ENCODE assay signal across 27 cellular contexts in the genomic region with DNA sequence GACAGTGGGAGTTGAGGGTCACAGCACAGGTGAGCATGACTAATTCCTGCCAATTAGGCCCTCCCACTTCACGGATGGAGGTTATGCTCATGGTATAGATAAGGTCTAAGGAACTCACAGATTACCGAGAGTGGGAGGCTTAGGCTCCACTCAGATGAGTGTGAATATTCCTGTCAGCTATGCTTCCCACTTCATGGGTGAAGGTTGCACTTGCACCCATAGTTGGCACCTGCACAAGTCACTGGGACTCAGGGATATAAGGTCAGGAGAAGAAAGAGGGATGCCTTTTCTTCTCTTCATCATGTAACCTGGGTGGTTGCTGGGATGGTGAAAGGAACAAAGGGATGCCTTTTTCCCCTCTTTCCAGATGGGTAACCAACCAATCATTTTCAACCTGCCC.
"Had no signal": no experiment of that assay in that cellular context is flagged by ENCODE, and none has a peak within 500 bp of the region (broad histone marks: within the 10 kb centered on the region; RNA-seq: fewer than 3 reads in every experiment).

No MANE protein-coding gene starts in this region.

- FAIRE-seq: urothelium cell line had no signal

- H3K27ac ChIP-seq: stomach, suprapubic skin, testis, thoracic aorta, thyroid gland, tibial artery, tibial nerve, transverse colon, upper lobe of left lung, upper lobe of right lung, uterus, vagina had no signal

- H3K4me1 ChIP-seq: suprapubic skin, testis, thyroid gland, upper lobe of left lung, upper lobe of right lung, uterus, vagina had no signal

- H3K27me3 ChIP-seq: stomach, suprapubic skin, testis, thyroid gland, tibial artery, tibial nerve, transverse colon, upper lobe of left lung, upper lobe of right lung, uterus, vagina had no signal

- DNase-seq: stimulated activated CD4-positive, alpha-beta T cell treated with anti-CD3 and anti-CD28 coated beads, Interleukin-2, amount 100 ng/mL, for 48 hours; stimulated activated CD4-positive, alpha-beta T cell treated with anti-CD3 and anti-CD28 coated beads, Interleukin-4, amount 100 ng/mL, for 1 hour; stimulated activated CD4-positive, alpha-beta T cell treated with anti-CD3 and anti-CD28 coated beads, Interleukin-4, amount 100 ng/mL, for 24 hours; stimulated activated CD4-positive, alpha-beta T cell treated with anti-CD3 and anti-CD28 coated beads, Interleukin-4, amount 100 ng/mL, for 4 hours; stimulated activated CD8-positive, alpha-beta memory T cell treated with anti-CD3 and anti-CD28 coated beads, Interleukin-4, amount 100 ng/mL, for 48 hours; stimulated activated naive B cell treated with anti-CD40 and anti-IgM and Interleukin-4, amounts not matched to agents 10 μg/mL and 1 μg/mL and 100 μg/mL, for 72 hours; stimulated activated naive CD4-positive, alpha-beta T cell; stimulated activated naive CD4-positive, alpha-beta T cell treated with Interleukin-2 at 50 U/mL for 16 hours; stimulated activated naive CD8-positive, alpha-beta T cell treated with anti-CD3 and anti-CD28 coated beads, Interleukin-15, amount 100 ng/mL, for 72 hours; stimulated activated naive CD8-positive, alpha-beta T cell treated with anti-CD3 and anti-CD28 coated beads, Interleukin-15, Interleukin-2, amounts not matched to agents 100 U/mL and 50 U/mL, for 24 hours; stomach; substantia nigra; testis; thyroid gland; tibial artery; transverse colon; trophoblast cell; upper lobe of left lung; upper lobe of right lung; uterus had no signal

- H3K36me3 ChIP-seq: stomach, suprapubic skin, thoracic aorta, thyroid gland, tibial nerve, transverse colon, upper lobe of left lung, upper lobe of right lung, uterus, vagina had no signal

- H3K4me3 ChIP-seq: stomach, suprapubic skin, testis, thoracic aorta, thyroid gland, tibial artery, tibial nerve, transverse colon, upper lobe of left lung, upper lobe of right lung, uterus, vagina had no signal

- H3K9me3 ChIP-seq: testis, thyroid gland, transverse colon, upper lobe of right lung had no signal

- ATAC-seq: stimulated activated effector memory CD8-positive, alpha-beta T cell treated with anti-CD3 and anti-CD28 coated beads, Interleukin-12 subunit alpha, Interleukin-12 subunit beta, amount 100 ng/mL, for 72 hours; stimulated activated memory B cell treated with anti-CD40 and anti-IgM and Interleukin-4, amounts not matched to agents 10 μg/mL and 1 μg/mL and 100 μg/mL, for 72 hours; stimulated activated naive B cell treated with anti-CD40 and anti-IgM and Interleukin-4, amounts not matched to agents 10 μg/mL and 1 μg/mL and 100 μg/mL, for 72 hours; stimulated activated naive CD8-positive, alpha-beta T cell treated with anti-CD3 and anti-CD28 coated beads, Interleukin-15, amount 100 ng/mL, for 72 hours; stimulated activated naive CD8-positive, alpha-beta T cell treated with anti-CD3 and anti-CD28 coated beads, Interleukin-15, Interleukin-2, amounts not matched to agents 100 U/mL and 50 U/mL, for 24 hours; upper lobe of right lung had no signal
